26 cellular contexts compared by ENCODE assay signal in genomic region chr3:129632556-129632955, GRCh38.
"Had no signal": no experiment of that assay in that cellular context is flagged by ENCODE, and none has a peak within 500 bp of the region (broad histone marks: within the 10 kb centered on the region; RNA-seq: fewer than 3 reads in every experiment).

No MANE protein-coding gene starts in this region.

- DNase-seq: cortex of kidney; effector memory CD8-positive, alpha-beta T cell; gastrocnemius medialis; head of caudate nucleus; left ventricle myocardium superior; lower lobe of right lung; mucosa of descending colon; naive B cell; nucleus accumbens; ovary; posterior cingulate gyrus; psoas muscle; spleen; stimulated activated CD4-positive, alpha-beta T cell treated with anti-CD3 and anti-CD28 coated beads, Interleukin-4, amount 100 ng/mL, for 4 hours; stimulated activated naive CD8-positive, alpha-beta T cell treated with anti-CD3 and anti-CD28 coated beads, Interleukin-15, Interleukin-2, amounts not matched to agents 100 U/mL and 50 U/mL, for 24 hours; substantia nigra; testis; upper lobe of right lung; uterus had no signal

- H3K27ac ChIP-seq: gastrocnemius medialis, lower lobe of right lung, ovary, psoas muscle, skin epidermis, spleen, testis, tibial nerve, upper lobe of right lung, uterus had no signal

- H3K27me3 ChIP-seq: gastrocnemius medialis, ovary, spleen, testis, tibial nerve, upper lobe of right lung, uterus had no signal

- H3K9me3 Mint-ChIP-seq: effector memory CD8-positive, alpha-beta T cell; natural killer cell treated with Interleukin-12 subunit alpha and Interleukin-12 subunit beta and Interleukin-15 and Interleukin-18, amount 100 ng/mL, for 72 hours had no signal

- H3K4me1 ChIP-seq: uterus had no signal

- H3K4me3 Mint-ChIP-seq: effector memory CD8-positive, alpha-beta T cell; mesothelial cell of epicardium; naive B cell; natural killer cell treated with Interleukin-12 subunit alpha and Interleukin-12 subunit beta and Interleukin-15 and Interleukin-18, amount 100 ng/mL, for 72 hours; neural crest cell; stimulated activated memory B cell treated with anti-CD40 and anti-IgM and Interleukin-4, amounts not matched to agents 10 μg/mL and 1 μg/mL and 100 μg/mL, for 72 hours had no signal

- H3K36me3 ChIP-seq: gastrocnemius medialis, lower lobe of right lung, ovary, spleen, tibial nerve, upper lobe of right lung, uterus had no signal

- H3K27ac Mint-ChIP-seq: effector memory CD8-positive, alpha-beta T cell; mesothelial cell of epicardium; naive B cell; natural killer cell treated with Interleukin-12 subunit alpha and Interleukin-12 subunit beta and Interleukin-15 and Interleukin-18, amount 100 ng/mL, for 72 hours; stimulated activated memory B cell treated with anti-CD40 and anti-IgM and Interleukin-4, amounts not matched to agents 10 μg/mL and 1 μg/mL and 100 μg/mL, for 72 hours had no signal

- H3K27me3 Mint-ChIP-seq: effector memory CD8-positive, alpha-beta T cell had no signal

- H3K36me3 Mint-ChIP-seq: naive B cell; natural killer cell treated with Interleukin-12 subunit alpha and Interleukin-12 subunit beta and Interleukin-15 and Interleukin-18, amount 100 ng/mL, for 72 hours had no signal

- H3K9me3 ChIP-seq: gastrocnemius medialis, lower lobe of right lung, mucosa of descending colon, ovary, psoas muscle, spleen, testis, tibial nerve, upper lobe of right lung, uterus had no signal

- H3K4me3 ChIP-seq: gastrocnemius medialis, lower lobe of right lung, mucosa of descending colon, ovary, psoas muscle, skin epidermis, spleen, testis, tibial nerve, upper lobe of right lung, uterus had no signal

- ATAC-seq: effector memory CD8-positive, alpha-beta T cell; gastrocnemius medialis; left ventricle myocardium superior; lower lobe of right lung; mucosa of descending colon; natural killer cell treated with Interleukin-12 subunit alpha and Interleukin-12 subunit beta and Interleukin-15 and Interleukin-18, amount 100 ng/mL, for 72 hours; psoas muscle; right cardiac atrium; stimulated activated memory B cell treated with anti-CD40 and anti-IgM and Interleukin-4, amounts not matched to agents 10 μg/mL and 1 μg/mL and 100 μg/mL, for 72 hours; stimulated activated naive CD8-positive, alpha-beta T cell treated with anti-CD3 and anti-CD28 coated beads, Interleukin-15, Interleukin-2, amounts not matched to agents 100 U/mL and 50 U/mL, for 24 hours; upper lobe of right lung had no signal
